In the genomic region with DNA sequence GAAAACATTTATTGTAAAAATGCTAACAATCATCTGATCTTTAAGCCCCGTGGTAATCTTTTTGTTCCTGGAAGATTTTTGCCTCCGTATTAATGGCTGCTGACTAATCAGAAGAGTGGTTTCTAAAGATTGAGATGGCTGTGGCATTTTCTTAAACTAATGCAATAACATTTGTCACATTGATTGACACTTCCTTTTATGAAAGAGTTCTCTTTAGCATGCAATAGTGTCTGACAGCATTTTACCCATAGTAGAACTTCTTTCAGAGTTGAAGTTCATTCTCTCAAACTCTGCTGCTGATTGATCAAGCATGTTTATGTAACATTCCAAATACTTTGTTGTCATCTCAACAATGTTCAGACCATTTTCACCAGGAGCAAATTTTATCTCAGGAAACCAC, we compare ENCODE assay signal across 1 cellular context.
TF ChIP-seq lines count a peak whose summit lies in the region.

No MANE protein-coding gene starts in this region.

TF ChIP-seq in HepG2, 621 proteins besides CTCF, POLR2A, EP300 and RAD21:
- TF ChIP-seq TCF7 (IDR thresholded peaks at IDR 0.05; ENCODE audit: low read depth) = no peak
- no peak for TF ChIP-seq CC2D1A (CRISPR knock-in tag; IDR thresholded peaks at IDR 0.05)
- no peak for TF ChIP-seq KDM2A (CRISPR knock-in tag; IDR thresholded peaks at IDR 0.05; ENCODE audit: borderline replicate concordance, low read depth)
- no peak for TF ChIP-seq CREM (IDR thresholded peaks at IDR 0.05)
- no peak for TF ChIP-seq CREM (CRISPR knock-in tag; IDR thresholded peaks at IDR 0.05)
- no peak for TF ChIP-seq ZNF792 (CRISPR knock-in tag; IDR thresholded peaks at IDR 0.05)
- TF ChIP-seq, protein P1, sequence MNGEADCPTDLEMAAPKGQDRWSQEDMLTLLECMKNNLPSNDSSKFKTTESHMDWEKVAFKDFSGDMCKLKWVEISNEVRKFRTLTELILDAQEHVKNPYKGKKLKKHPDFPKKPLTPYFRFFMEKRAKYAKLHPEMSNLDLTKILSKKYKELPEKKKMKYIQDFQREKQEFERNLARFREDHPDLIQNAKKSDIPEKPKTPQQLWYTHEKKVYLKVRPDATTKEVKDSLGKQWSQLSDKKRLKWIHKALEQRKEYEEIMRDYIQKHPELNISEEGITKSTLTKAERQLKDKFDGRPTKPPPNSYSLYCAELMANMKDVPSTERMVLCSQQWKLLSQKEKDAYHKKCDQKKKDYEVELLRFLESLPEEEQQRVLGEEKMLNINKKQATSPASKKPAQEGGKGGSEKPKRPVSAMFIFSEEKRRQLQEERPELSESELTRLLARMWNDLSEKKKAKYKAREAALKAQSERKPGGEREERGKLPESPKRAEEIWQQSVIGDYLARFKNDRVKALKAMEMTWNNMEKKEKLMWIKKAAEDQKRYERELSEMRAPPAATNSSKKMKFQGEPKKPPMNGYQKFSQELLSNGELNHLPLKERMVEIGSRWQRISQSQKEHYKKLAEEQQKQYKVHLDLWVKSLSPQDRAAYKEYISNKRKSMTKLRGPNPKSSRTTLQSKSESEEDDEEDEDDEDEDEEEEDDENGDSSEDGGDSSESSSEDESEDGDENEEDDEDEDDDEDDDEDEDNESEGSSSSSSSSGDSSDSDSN (CRISPR knock-in tag; IDR thresholded peaks at IDR 0.05) = no peak
- TF ChIP-seq PITX1 (CRISPR knock-in tag; IDR thresholded peaks at IDR 0.05) = no peak
- TF ChIP-seq TBX2 (CRISPR knock-in tag; IDR thresholded peaks at IDR 0.05; ENCODE audit: borderline replicate concordance) = no peak
- TF ChIP-seq ZSCAN29 (CRISPR knock-in tag; conservative IDR thresholded peaks at IDR 0.05) = no peak
